Comparison of ENCODE assay signal across 8 cellular contexts in the genomic region with DNA sequence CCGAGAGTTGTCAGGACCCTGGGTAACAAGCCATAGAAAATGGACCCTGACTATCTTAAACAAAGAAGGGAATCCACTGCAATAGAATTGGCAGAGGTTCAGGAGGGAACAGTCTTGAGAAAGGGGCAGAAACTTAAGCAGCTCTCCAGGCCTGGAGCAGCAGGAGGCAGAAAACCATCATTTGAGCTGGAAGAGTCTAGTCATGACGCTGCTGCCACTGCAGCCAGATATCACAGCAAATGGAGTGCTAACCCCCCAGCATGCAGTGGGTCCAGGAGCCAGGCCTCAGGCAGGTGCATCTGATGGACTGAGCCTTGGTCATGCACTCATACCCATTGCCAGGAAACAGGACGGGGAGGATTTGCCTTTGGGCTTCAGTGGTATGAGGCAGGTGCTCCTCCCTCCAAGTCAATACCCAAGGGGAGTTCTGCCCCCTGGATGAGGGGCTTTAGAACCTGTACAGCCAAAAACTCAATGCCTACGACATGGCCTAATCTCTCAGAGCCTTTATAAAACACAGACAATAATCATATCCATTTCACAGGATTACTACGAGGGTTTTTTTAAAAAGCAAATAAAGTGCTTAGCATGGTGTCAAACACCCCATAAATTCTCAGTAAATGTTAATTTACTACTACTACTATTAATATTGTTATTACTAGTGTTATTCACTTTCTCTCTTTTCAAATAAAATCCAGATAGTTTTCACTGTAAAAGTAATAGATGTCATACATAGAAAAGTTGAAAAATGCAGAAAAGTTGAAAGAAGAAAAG. TPM values are rescaled to one million over a fixed set of nuclear protein-coding genes. Genes with fewer than 3 reads are reported as not detected.
DNase-seq lines count a peak whose midpoint lies in the region; ATAC-seq and TF ChIP-seq lines count a peak whose summit lies in the region.

No MANE protein-coding gene starts in this region.

- H2AFZ ChIP-seq in HCT116 (ENCODE audit: low read depth, low read length, poor library complexity, severe bottlenecking) (no peak overlapping the region), OCI-LY7 (ENCODE audit: low read length) (peak overlapping the region; percentile 56; the same call in 1 of the 2 replicates)

- TF ChIP-seq CTCF in HCT116 (IDR thresholded peaks at IDR 0.05 in 2 of 3, conservative IDR thresholded peaks at IDR 0.05 in 1 of 3; ENCODE audit: borderline replicate concordance in 1 of 3, insufficient read depth in 1 of 3, low read depth in 2 of 3, low read length in 2 of 3): no peak
- no peak for TF ChIP-seq CTCF in OCI-LY7 (conservative IDR thresholded peaks at IDR 0.05; ENCODE audit: low read length)
- TF ChIP-seq CTCF in fibroblast of mammary gland (conservative IDR thresholded peaks at IDR 0.05; ENCODE audit: control insufficient read depth, insufficient read depth, low read depth, low read length): no peak

- POLR2A ChIA-PET in HCT116 (lab: Charles Lee) (interaction anchor here (1.3 to 1.5 kb wide), 3 partner anchors 16 to 117 kb away, joined by 4 to 7 read pairs (median 4); no protein-coding TSS in a partner anchor), OCI-LY7 (lab: Charles Lee) (interaction anchor here (0.6 to 0.7 kb wide), 2 partner anchors 112 to 717 kb away, joined by 3 read pairs; no protein-coding TSS in a partner anchor)

- H4K20me1 ChIP-seq in HCT116 (ENCODE audit: insufficient read depth) (no peaks in the 10 kb centered on the region), OCI-LY7 (ENCODE audit: insufficient read depth, low read length) (no peaks in the 10 kb centered on the region)

- H3K36me3 ChIP-seq in HCT116 (ENCODE audit: control insufficient read depth in 1 of 2, insufficient read depth in 2 of 2, low read length in 2 of 2) (no peaks in the 10 kb centered on the region), OCI-LY7 (ENCODE audit: insufficient read depth, low read length) (no peaks in the 10 kb centered on the region)

- H3K79me2 ChIP-seq in HCT116 (ENCODE audit: insufficient read depth, low read length) (peaks cover 35% of the 10 kb centered on the region), OCI-LY7 (ENCODE audit: insufficient read depth, low read depth, low read length) (no peaks in the 10 kb centered on the region)

- no TSS peak for BruUV-seq in HCT116 (replicated peaks; lab: Mats Ljungman, UMichigan)
- BruUV-seq in OCI-LY7 (replicated peaks; lab: Mats Ljungman, UMichigan): no TSS peak

- DNase-seq in HCT116 (ENCODE audit: low read depth, low spot score): no peak
- peak; percentile 31 for DNase-seq in OCI-LY7 (ENCODE audit: low spot score)
- peak; percentile 34 for DNase-seq in fibroblast of mammary gland (ENCODE audit: low read depth)
- no peak for DNase-seq in HT-29 (ENCODE audit: low spot score)
- DNase-seq in A172 (ENCODE audit: low spot score): no peak
- DNase-seq in NOMO-1 treated with dmso at 0.1 percent for 144 hours (lab: John Stamatoyannopoulos, UW; ENCODE audit: unreplicated experiment): no peak

- H3K4me1 ChIP-seq in HCT116 (ENCODE audit: control insufficient read depth in 1 of 2, insufficient read depth in 2 of 2, low read length in 2 of 2) (peaks cover 75 to 94% of the 10 kb centered on the region in 2 experiments), OCI-LY7 (ENCODE audit: insufficient read depth, low read length, poor library complexity, severe bottlenecking) (peaks cover 41% of the 10 kb centered on the region)

- H3K27me3 ChIP-seq in HCT116 (ENCODE audit: insufficient read depth, low read length): no peaks in the 10 kb centered on the region

- peak overlapping the region in 1 of 2 experiments; percentile 49; a peak in 1 of 4 replicates for H3K4me3 ChIP-seq in HCT116 (replicated peaks in 1 of 2; ENCODE audit: low read depth in 1 of 2, low read length in 2 of 2)
- no peak overlapping the region for H3K4me3 ChIP-seq in OCI-LY7 (ENCODE audit: low read depth, low read length, poor library complexity, severe bottlenecking)
- no peak overlapping the region for H3K4me3 ChIP-seq in fibroblast of mammary gland (ENCODE audit: control insufficient read depth, low read depth, low read length)

- H3K4me2 ChIP-seq in HCT116 (ENCODE audit: low read length) (peak overlapping the region; percentile 81), OCI-LY7 (ENCODE audit: low read length) (peak overlapping the region; percentile 48)

- intact Hi-C loops in HCT116 (cut with micrococcal nuclease) (no loop called here), OCI-LY7 (cut with micrococcal nuclease; ENCODE audit: unreplicated experiment) (loop anchor here (2.0 kb wide), 1 partner anchor 26 kb away; no protein-coding TSS in a partner anchor)

- TF ChIP-seq RAD21 in HCT116 (IDR thresholded peaks at IDR 0.05; ENCODE audit: low read depth): no peak

- H3K9ac ChIP-seq in HCT116 (ENCODE audit: low read length): peak overlapping the region; percentile 71

- H3K27ac ChIP-seq in HCT116 (ENCODE audit: low read depth, low read length) (peak overlapping the region; percentile 76), OCI-LY7 (ENCODE audit: low read depth, low read length, poor library complexity, severe bottlenecking) (peak overlapping the region; percentile 20)

- TF ChIP-seq POLR2A in HCT116 (IDR thresholded peaks at IDR 0.05; ENCODE audit: borderline replicate concordance, extremely low read depth, insufficient read depth, insufficient read length) (no peak), GM18505 (IDR thresholded peaks at IDR 0.05; ENCODE audit: borderline replicate concordance, extremely low read depth, insufficient read depth, insufficient read length) (no peak)

- no peaks in the 10 kb centered on the region for H3K9me3 ChIP-seq in HCT116 (ENCODE audit: control insufficient read depth in 1 of 2, insufficient read depth in 1 of 2, low read depth in 1 of 2, low read length in 2 of 2)
- no peaks in the 10 kb centered on the region for H3K9me3 ChIP-seq in OCI-LY7 (ENCODE audit: low read length)

- H3K9me2 ChIP-seq in HCT116 (ENCODE audit: insufficient read depth): no peaks in the 10 kb centered on the region
- no peaks in the 10 kb centered on the region for H3K9me2 ChIP-seq in OCI-LY7 (ENCODE audit: insufficient read depth, low read length)

- CTCF ChIA-PET in HCT116 (lab: Charles Lee) (no interaction called here), OCI-LY7 (lab: Charles Lee; ENCODE audit: unreplicated experiment) (no interaction called here)

- ATAC-seq in GM18861 (IDR thresholded peaks at IDR 0.05; ENCODE audit: unreplicated experiment): peak; percentile 13
- no peak for ATAC-seq in HCT116
- ATAC-seq in GM18505 (IDR thresholded peaks at IDR 0.05; ENCODE audit: unreplicated experiment): no peak

- RAD21 ChIA-PET in HCT116 (lab: Charles Lee; ENCODE audit: low non-redundant PET in 1 of 2, low total read pairs in 2 of 2, uncharacterized antibody in 2 of 2, unreplicated experiment in 2 of 2): no interaction called here

TF ChIP-seq in HCT116, 20 proteins besides CTCF, POLR2A, EP300 and RAD21:
- TF ChIP-seq CEBPB (IDR thresholded peaks at IDR 0.05; ENCODE audit: low read depth) (no peak), ELF1 (IDR thresholded peaks at IDR 0.05; ENCODE audit: borderline replicate concordance, low read depth) (no peak), TCF7L2 (IDR thresholded peaks at IDR 0.05; ENCODE audit: borderline replicate concordance, extremely low read depth, insufficient read depth, insufficient read length) (no peak), SRF (IDR thresholded peaks at IDR 0.05; ENCODE audit: low read depth) (no peak), MAX (IDR thresholded peaks at IDR 0.05) (no peak), CBX3 (IDR thresholded peaks at IDR 0.05; ENCODE audit: low read depth) (no peak), ZNF274 (IDR thresholded peaks at IDR 0.05; ENCODE audit: low read depth, low read length) (no peak)
TF ChIP-seq in HCT116: peak in this region for 0.

RNA-seq across cellular contexts. Expression of gene DUSP5, which starts 30.7 kb away (rescaled TPM):
- 137 TPM for total RNA-seq in HCT116 (2021; ENCODE audit: unreplicated experiment)
- polyA plus RNA-seq in HCT116 (2012): 199 and 315 TPM in 2 replicates
- total RNA-seq in OCI-LY7 (2014; rRNA removed; shearing (Covaris generic)): 0.06 and 0.08 TPM in 2 replicates
- 0.28 and 0.97 TPM in 2 replicates for total RNA-seq in OCI-LY7 (2022)
- 27.8 and 31.4 TPM in 2 replicates for total RNA-seq in HT-29 (2014; rRNA removed; shearing (Covaris generic))
- total RNA-seq in A172 (2014; rRNA removed; shearing (Covaris generic)): 6.8 and 9.5 TPM in 2 replicates

RNA-seq across cellular contexts. Expression of gene SMC3, which starts 39.1 kb away (rescaled TPM):
- total RNA-seq in HCT116 (2021; ENCODE audit: unreplicated experiment) (64.3 TPM), OCI-LY7 (2022) (73.4 and 83.6 TPM in 2 replicates)
- 18.2 and 27.6 TPM in 2 replicates for polyA plus RNA-seq in HCT116 (2012)
- total RNA-seq in OCI-LY7 (2014; rRNA removed; shearing (Covaris generic)): 38.4 and 50.0 TPM in 2 replicates
- 13.0 and 13.8 TPM in 2 replicates for total RNA-seq in HT-29 (2014; rRNA removed; shearing (Covaris generic))
- 68.1 and 89.3 TPM in 2 replicates for total RNA-seq in A172 (2014; rRNA removed; shearing (Covaris generic))

Comparison
In these comparisons a context has a peak if more than half of its experiments do, and no peak if none do; other contexts are left out.
1. DNase-seq: peak in OCI-LY7 (single experiment) and fibroblast of mammary gland (single experiment); none in HCT116 (single experiment), HT-29 (single experiment), A172 (single experiment) and NOMO-1 treated with dmso at 0.1 percent for 144 hours (single experiment).